19 cellular contexts compared by ENCODE assay signal in the genomic region with DNA sequence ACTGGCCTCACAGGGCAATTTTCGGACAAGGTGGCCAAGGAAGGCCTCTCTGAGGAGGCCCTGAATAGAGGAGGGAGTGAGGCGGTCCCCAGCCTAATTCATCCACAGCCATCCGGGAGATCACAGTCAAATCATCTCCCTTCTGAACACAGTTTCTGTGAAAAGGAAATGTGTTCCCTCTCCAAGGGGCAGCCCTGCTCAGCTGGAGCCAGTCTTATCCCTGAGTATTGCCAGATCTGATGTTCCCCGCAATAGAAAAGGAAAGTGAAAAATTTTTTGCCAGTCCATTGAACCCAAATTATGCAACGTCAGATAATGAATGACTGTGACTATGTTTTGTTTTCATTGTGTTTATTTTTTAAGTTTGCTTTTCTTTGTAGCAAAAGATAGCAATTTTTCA.
DNase-seq lines count a peak whose midpoint lies in the region; ATAC-seq, FAIRE-seq and TF ChIP-seq lines count a peak whose summit lies in the region.
"Had no signal": no experiment of that assay in that cellular context is flagged by ENCODE, and none has a peak within 500 bp of the region (broad histone marks: within the 10 kb centered on the region; RNA-seq: fewer than 3 reads in every experiment).

No MANE protein-coding gene starts in this region.

- H3K36me3 ChIP-seq in liver (ENCODE audit: control insufficient read depth in 4 of 4, insufficient read depth in 3 of 4, low read depth in 1 of 4, low read length in 3 of 4) (peaks cover 0 to 3% (median 0%) of the 10 kb centered on the region in 4 donors), HepG2 (replicated peaks in 1 of 2; ENCODE audit: control insufficient read depth in 1 of 2, insufficient read depth in 2 of 2, low read length in 2 of 2) (peaks cover 1 to 3% of the 10 kb centered on the region in 2 experiments; a peak in 1 of 5 replicates), astrocyte (ENCODE audit: insufficient read depth, low read length) (no peaks in the 10 kb centered on the region), upper lobe of left lung (peaks cover 0 to 4% (median 1%) of the 10 kb centered on the region in 4 donors), small intestine (ENCODE audit: control insufficient read depth in 2 of 2, insufficient read depth in 2 of 2, low read length in 2 of 2) (peaks cover 4 to 7% of the 10 kb centered on the region in 2 donors), hepatocyte (replicated peaks; ENCODE audit: insufficient read depth, low read depth) (no peaks in the 10 kb centered on the region)
- H3K36me3 ChIP-seq: transverse colon had no signal

- H3K4me3 Mint-ChIP-seq in astrocyte (ENCODE audit: unreplicated experiment): no peak overlapping the region
- H3K4me3 Mint-ChIP-seq: activated naive CD4-positive, alpha-beta T cell treated with anti-CD3 and anti-CD28 coated beads, Interleukin-2, amount 50 U/mL, for 24 hours had no signal

- in situ Hi-C loops in HepG2 (cut with HindIII; ENCODE audit: extremely low pct_ligation_motif_present, low pct_unique_long_range_greater_than_20kb): no loop called here

- H3K4me2 ChIP-seq in HepG2 (ENCODE audit: low read depth, low read length): no peak overlapping the region
- H3K4me2 ChIP-seq in astrocyte (ENCODE audit: low read length): no peak overlapping the region
- H3K4me2 ChIP-seq in hepatocyte: no peak overlapping the region

- POLR2A ChIA-PET in HepG2 (lab: Yijun Ruan, JAX): no interaction called here

- no TSS peak for BruUV-seq in HepG2 (replicated peaks; lab: Mats Ljungman, UMichigan)

- H3K27ac ChIP-seq in liver (ENCODE audit: low read depth in 1 of 2, low read length in 2 of 2) (peak overlapping the region; percentile 21 to 51), HepG2 (ENCODE audit: extremely low read length, insufficient read depth, low read length) (no peak overlapping the region), astrocyte (ENCODE audit: low read depth, low read length) (peak overlapping the region; percentile 97), upper lobe of left lung (peak overlapping the region; percentile 23 to 61 (median 52)), small intestine (ENCODE audit: low read depth in 1 of 2, low read length in 1 of 2) (no peak overlapping the region), hepatocyte (no peak overlapping the region)
- H3K27ac ChIP-seq: gastroesophageal sphincter had no signal

- no peak for TF ChIP-seq EP300 in HepG2 (IDR thresholded peaks at IDR 0.05; ENCODE audit: low read depth in 2 of 2, low read length in 2 of 2)
- TF ChIP-seq EP300 in HepG2 (CRISPR knock-in tag; IDR thresholded peaks at IDR 0.05; ENCODE audit: borderline replicate concordance): no peak
- TF ChIP-seq EP300 in upper lobe of left lung (IDR thresholded peaks at IDR 0.05): no peak

- TF ChIP-seq CTCF in liver (IDR thresholded peaks at IDR 0.05; ENCODE audit: low read depth, low read length, missing input control) (no peak), HepG2 (CRISPR knock-in tag; IDR thresholded peaks at IDR 0.05) (no peak), astrocyte (IDR thresholded peaks at IDR 0.05; ENCODE audit: insufficient read depth, low read depth, low read length) (no peak), upper lobe of left lung (IDR thresholded peaks at IDR 0.05) (no peak), hepatocyte (IDR thresholded peaks at IDR 0.05; ENCODE audit: poor library complexity) (no peak)

- no peak overlapping the region for H3K9ac ChIP-seq in liver (ENCODE audit: low read depth in 1 of 2, low read length in 2 of 2)
- H3K9ac ChIP-seq in HepG2 (ENCODE audit: insufficient read depth, low read depth, low read length): no peak overlapping the region
- H3K9ac ChIP-seq in astrocyte (ENCODE audit: low read length): peak overlapping the region; percentile 79

- H3K9me2 ChIP-seq in hepatocyte (replicated peaks; ENCODE audit: insufficient read depth): no peaks in the 10 kb centered on the region

- H3K9me3 Mint-ChIP-seq in astrocyte (ENCODE audit: unreplicated experiment): peaks cover 5% of the 10 kb centered on the region

- TF ChIP-seq RAD21 in liver (IDR thresholded peaks at IDR 0.05): peak in 1 of 2 donors; percentile 28
- TF ChIP-seq RAD21 in HepG2 (CRISPR knock-in tag; IDR thresholded peaks at IDR 0.05): no peak

- CTCF ChIA-PET in HepG2 (lab: Yijun Ruan, JAX; ENCODE audit: low intra/inter-chr PET ratio, low total read pairs): no interaction called here

- H3K9me3 ChIP-seq in liver (ENCODE audit: control insufficient read depth in 4 of 4, low read length in 3 of 4) (no peaks in the 10 kb centered on the region), HepG2 (ENCODE audit: low read length) (no peaks in the 10 kb centered on the region), astrocyte (ENCODE audit: insufficient read depth, low read depth, low read length) (no peaks in the 10 kb centered on the region), upper lobe of left lung (no peaks in the 10 kb centered on the region), small intestine (ENCODE audit: control insufficient read depth, low read depth) (no peaks in the 10 kb centered on the region), hepatocyte (ENCODE audit: low read depth) (no peaks in the 10 kb centered on the region)
- H3K9me3 ChIP-seq: gastroesophageal sphincter, transverse colon had no signal

- H3K79me2 ChIP-seq in HepG2 (ENCODE audit: insufficient read depth, low read length) (no peaks in the 10 kb centered on the region), astrocyte (ENCODE audit: insufficient read depth, low read length) (peaks cover 30% of the 10 kb centered on the region), hepatocyte (peaks cover 6% of the 10 kb centered on the region)

- intact Hi-C loops in HepG2 (cut with micrococcal nuclease; ENCODE audit: unreplicated experiment): no loop called here

- H3K4me1 Mint-ChIP-seq in astrocyte (ENCODE audit: low read depth, unreplicated experiment): peaks cover 23% of the 10 kb centered on the region
- H3K4me1 Mint-ChIP-seq: activated naive CD4-positive, alpha-beta T cell treated with anti-CD3 and anti-CD28 coated beads, Interleukin-2, amount 50 U/mL, for 24 hours had no signal

- ATAC-seq in HepG2: no peak
- ATAC-seq in upper lobe of left lung (ENCODE audit: low FRiP score in 2 of 2): no peak

- H2AFZ ChIP-seq in HepG2 (ENCODE audit: low read length): no peak overlapping the region
- H2AFZ ChIP-seq in astrocyte (ENCODE audit: low read depth, low read length): no peak overlapping the region
- H2AFZ ChIP-seq in hepatocyte: no peak overlapping the region

- TF ChIP-seq POLR2A in HepG2 (IDR thresholded peaks at IDR 0.05; ENCODE audit: insufficient read depth in 1 of 2, low read depth in 2 of 2, low read length in 2 of 2) (no peak), upper lobe of left lung (IDR thresholded peaks at IDR 0.05) (no peak)

- H3K27me3 Mint-ChIP-seq in astrocyte (ENCODE audit: low read depth, unreplicated experiment): no peaks in the 10 kb centered on the region
- H3K27me3 Mint-ChIP-seq: activated naive CD4-positive, alpha-beta T cell treated with anti-CD3 and anti-CD28 coated beads, Interleukin-2, amount 50 U/mL, for 24 hours had no signal

- FAIRE-seq in HepG2 (lab: Jason Lieb, UNC) (no peak), astrocyte (lab: Jason Lieb, UNC) (no peak), islet of Langerhans (lab: Jason Lieb, UNC) (peak; percentile 82), small intestine (lab: Jason Lieb, UNC) (no peak)
- FAIRE-seq: endometrium, G401.6 had no signal

- no peak overlapping the region for H3K27ac Mint-ChIP-seq in astrocyte (ENCODE audit: unreplicated experiment)
- H3K27ac Mint-ChIP-seq: activated naive CD4-positive, alpha-beta T cell treated with anti-CD3 and anti-CD28 coated beads, Interleukin-2, amount 50 U/mL, for 24 hours had no signal

- H3K4me3 ChIP-seq in liver (ENCODE audit: low read depth in 1 of 3, low read length in 3 of 3): no peak overlapping the region
- H3K4me3 ChIP-seq in HepG2 (replicated peaks in 1 of 3; ENCODE audit: insufficient read depth in 1 of 3, low read depth in 2 of 3, low read length in 3 of 3): no peak overlapping the region
- H3K4me3 ChIP-seq in astrocyte (ENCODE audit: insufficient read depth, low read depth, low read length): no peak overlapping the region
- no peak overlapping the region for H3K4me3 ChIP-seq in upper lobe of left lung
- H3K4me3 ChIP-seq in small intestine (ENCODE audit: low read depth in 1 of 2, low read length in 2 of 2): no peak overlapping the region
- H3K4me3 ChIP-seq in hepatocyte: no peak overlapping the region
- H3K4me3 ChIP-seq: gastroesophageal sphincter, transverse colon had no signal

- peaks cover 0 to 9% (median 6%) of the 10 kb centered on the region in 4 donors for H3K4me1 ChIP-seq in liver (ENCODE audit: control insufficient read depth in 4 of 4, insufficient read depth in 4 of 4, low read length in 3 of 4)
- H3K4me1 ChIP-seq in HepG2 (ENCODE audit: insufficient read depth, low read length): peaks cover 21% of the 10 kb centered on the region
- peaks cover 61% of the 10 kb centered on the region for H3K4me1 ChIP-seq in astrocyte (ENCODE audit: insufficient read depth, low read length)
- peaks cover 18 to 30% (median 23%) of the 10 kb centered on the region in 4 donors for H3K4me1 ChIP-seq in upper lobe of left lung
- no peaks in the 10 kb centered on the region for H3K4me1 ChIP-seq in small intestine (ENCODE audit: control insufficient read depth in 2 of 2, insufficient read depth in 1 of 2, low read depth in 1 of 2, low read length in 1 of 2)
- no peaks in the 10 kb centered on the region for H3K4me1 ChIP-seq in hepatocyte (ENCODE audit: insufficient read depth)
- H3K4me1 ChIP-seq: transverse colon had no signal

- H3K27me3 ChIP-seq in liver (ENCODE audit: control insufficient read depth in 4 of 4, insufficient read depth in 4 of 4, low read length in 3 of 4) (no peaks in the 10 kb centered on the region), HepG2 (ENCODE audit: control insufficient read depth in 1 of 2, insufficient read depth in 2 of 2, low read length in 2 of 2) (no peaks in the 10 kb centered on the region), astrocyte (ENCODE audit: insufficient read depth, low read length) (no peaks in the 10 kb centered on the region), upper lobe of left lung (no peaks in the 10 kb centered on the region), small intestine (ENCODE audit: control insufficient read depth in 2 of 2, insufficient read depth in 2 of 2, low read length in 2 of 2) (no peaks in the 10 kb centered on the region), hepatocyte (no peaks in the 10 kb centered on the region)
- H3K27me3 ChIP-seq: gastroesophageal sphincter, transverse colon had no signal

- WGBS in liver: 59% methylated on average over 5 of the region's 5 CpGs
- 91% methylated on average over 5 of the region's 5 CpGs for WGBS in HepG2 (ENCODE audit: low lambda C conversion rate)
- 61 to 63% methylated on average over 5 of the region's 5 CpGs for WGBS in upper lobe of left lung, 2 donors
- WGBS in small intestine, 3 donors: 67 to 87% (median 82%) methylated on average over 5 of the region's 5 CpGs
- 91% methylated on average over 5 of the region's 5 CpGs for WGBS in hepatocyte (ENCODE audit: low lambda C conversion rate, missing lambda C conversion rate)

- H4K20me1 ChIP-seq in HepG2 (ENCODE audit: insufficient read depth, low read length) (no peaks in the 10 kb centered on the region), astrocyte (ENCODE audit: insufficient read depth, low read length) (no peaks in the 10 kb centered on the region), hepatocyte (ENCODE audit: insufficient read depth, poor library complexity, severe bottlenecking) (no peaks in the 10 kb centered on the region)

- no peak for DNase-seq in HepG2 (ENCODE audit: low spot score)
- no peak for DNase-seq in astrocyte (ENCODE audit: low read depth)
- DNase-seq in upper lobe of left lung: no peak
- no peak for DNase-seq in small intestine
- DNase-seq in hepatocyte (ENCODE audit: low spot score): no peak
- no peak for DNase-seq in activated CD4-positive, CD25-positive, alpha-beta regulatory T cell treated with anti-CD3 and anti-CD28 coated beads, Interleukin-2, amount 50 U/mL, for 72 hours
- DNase-seq: 8988T; activated CD4-positive, alpha-beta T cell treated with anti-CD3 and anti-CD28 coated beads for 4 hours; central memory CD4-positive, alpha-beta T cell; COR-L47; stimulated activated CD4-positive, alpha-beta T cell treated with anti-CD3 and anti-CD28 coated beads, Interleukin-4, amount 100 ng/mL, for 24 hours; T-helper 9 cell had no signal

- H3K36me3 Mint-ChIP-seq in astrocyte (ENCODE audit: low read depth, unreplicated experiment): peaks cover 9% of the 10 kb centered on the region

Comparison
In these comparisons a context has a peak if more than half of its experiments do, and no peak if none do; other contexts are left out.
1. H3K27ac ChIP-seq: peak in liver (2 of 2), astrocyte (single experiment) and upper lobe of left lung (4 of 4); none in HepG2 (single experiment), small intestine (0 of 2) and hepatocyte (single experiment).